ENCODE assay signal across 1 cellular context in the genomic region with DNA sequence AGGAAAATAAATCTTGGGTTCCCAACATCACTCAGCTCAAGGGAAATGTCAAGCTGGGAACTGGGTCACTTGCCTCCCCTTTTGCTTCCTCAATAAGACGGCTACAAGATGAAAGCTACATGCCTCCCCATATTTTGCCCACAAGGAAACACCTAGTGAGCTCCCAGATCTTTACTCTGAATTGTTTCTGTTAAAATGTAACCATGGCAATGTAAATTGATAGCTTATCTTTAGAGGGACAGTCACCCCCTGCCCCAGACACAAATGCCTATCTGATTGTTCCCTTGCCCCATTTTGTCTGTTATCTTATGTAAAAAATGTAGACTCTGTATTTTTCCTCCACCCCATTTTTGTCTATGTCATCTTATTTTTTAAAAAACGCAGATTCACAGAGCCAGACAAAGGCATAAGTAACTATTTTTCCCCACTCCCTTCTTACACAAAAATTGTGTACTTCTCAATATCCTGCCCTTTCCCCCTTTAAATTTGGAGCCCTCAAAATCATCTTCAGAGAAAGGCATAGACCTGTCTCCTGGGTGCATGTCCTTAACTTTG.
TF ChIP-seq lines count a peak whose summit lies in the region.

No MANE protein-coding gene starts in this region.

TF ChIP-seq in WTC11, 78 proteins besides CTCF, POLR2A, EP300 and RAD21 (continued from another document):
- TF ChIP-seq, protein P1, sequence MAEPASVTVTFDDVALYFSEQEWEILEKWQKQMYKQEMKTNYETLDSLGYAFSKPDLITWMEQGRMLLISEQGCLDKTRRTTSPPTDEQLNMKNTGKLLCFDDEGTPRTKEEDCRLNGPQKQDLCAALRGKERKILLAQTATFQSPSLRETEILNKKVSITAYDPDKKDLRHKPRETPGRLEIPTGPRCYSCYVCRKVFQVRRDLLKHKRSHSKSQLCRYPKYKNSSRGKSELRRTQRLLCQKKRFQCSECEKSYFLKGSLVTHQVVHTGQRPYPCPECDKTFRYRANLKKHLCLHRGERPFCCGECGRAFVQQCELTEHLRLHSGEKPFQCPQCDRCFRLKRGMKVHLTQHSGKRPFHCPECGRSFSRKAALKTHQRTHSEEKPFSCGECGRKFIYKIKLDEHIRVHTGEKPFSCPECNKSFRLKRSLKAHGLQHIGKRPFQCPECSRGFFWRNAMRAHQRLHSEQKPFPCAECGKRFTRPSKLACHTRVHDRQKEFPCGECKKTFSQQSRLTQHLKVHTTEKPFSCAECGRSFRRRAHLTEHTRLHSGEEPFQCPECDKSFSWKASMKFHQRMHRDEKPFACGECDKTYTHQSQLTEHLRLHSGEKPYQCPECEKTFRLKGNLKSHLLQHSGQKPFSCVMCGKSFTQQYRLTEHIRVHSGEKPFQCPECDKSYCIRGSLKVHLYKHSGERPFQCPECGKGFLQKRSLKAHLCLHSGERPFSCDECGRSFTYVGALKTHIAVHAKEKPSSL (CRISPR knock-in tag; conservative IDR thresholded peaks at IDR 0.05), result no peak
- TF ChIP-seq, protein P2, sequence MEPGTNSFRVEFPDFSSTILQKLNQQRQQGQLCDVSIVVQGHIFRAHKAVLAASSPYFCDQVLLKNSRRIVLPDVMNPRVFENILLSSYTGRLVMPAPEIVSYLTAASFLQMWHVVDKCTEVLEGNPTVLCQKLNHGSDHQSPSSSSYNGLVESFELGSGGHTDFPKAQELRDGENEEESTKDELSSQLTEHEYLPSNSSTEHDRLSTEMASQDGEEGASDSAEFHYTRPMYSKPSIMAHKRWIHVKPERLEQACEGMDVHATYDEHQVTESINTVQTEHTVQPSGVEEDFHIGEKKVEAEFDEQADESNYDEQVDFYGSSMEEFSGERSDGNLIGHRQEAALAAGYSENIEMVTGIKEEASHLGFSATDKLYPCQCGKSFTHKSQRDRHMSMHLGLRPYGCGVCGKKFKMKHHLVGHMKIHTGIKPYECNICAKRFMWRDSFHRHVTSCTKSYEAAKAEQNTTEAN (CRISPR knock-in tag; IDR thresholded peaks at IDR 0.05), result no peak
- TF ChIP-seq CBFB (CRISPR knock-in tag; IDR thresholded peaks at IDR 0.05; ENCODE audit: low read depth), result no peak
- TF ChIP-seq, protein P3, sequence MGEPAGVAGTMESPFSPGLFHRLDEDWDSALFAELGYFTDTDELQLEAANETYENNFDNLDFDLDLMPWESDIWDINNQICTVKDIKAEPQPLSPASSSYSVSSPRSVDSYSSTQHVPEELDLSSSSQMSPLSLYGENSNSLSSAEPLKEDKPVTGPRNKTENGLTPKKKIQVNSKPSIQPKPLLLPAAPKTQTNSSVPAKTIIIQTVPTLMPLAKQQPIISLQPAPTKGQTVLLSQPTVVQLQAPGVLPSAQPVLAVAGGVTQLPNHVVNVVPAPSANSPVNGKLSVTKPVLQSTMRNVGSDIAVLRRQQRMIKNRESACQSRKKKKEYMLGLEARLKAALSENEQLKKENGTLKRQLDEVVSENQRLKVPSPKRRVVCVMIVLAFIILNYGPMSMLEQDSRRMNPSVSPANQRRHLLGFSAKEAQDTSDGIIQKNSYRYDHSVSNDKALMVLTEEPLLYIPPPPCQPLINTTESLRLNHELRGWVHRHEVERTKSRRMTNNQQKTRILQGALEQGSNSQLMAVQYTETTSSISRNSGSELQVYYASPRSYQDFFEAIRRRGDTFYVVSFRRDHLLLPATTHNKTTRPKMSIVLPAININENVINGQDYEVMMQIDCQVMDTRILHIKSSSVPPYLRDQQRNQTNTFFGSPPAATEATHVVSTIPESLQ (CRISPR knock-in tag; IDR thresholded peaks at IDR 0.05), result no peak
- TF ChIP-seq ZNF671 (CRISPR knock-in tag; IDR thresholded peaks at IDR 0.05), result no peak
